10 cellular contexts compared by ENCODE assay signal in the genomic region with DNA sequence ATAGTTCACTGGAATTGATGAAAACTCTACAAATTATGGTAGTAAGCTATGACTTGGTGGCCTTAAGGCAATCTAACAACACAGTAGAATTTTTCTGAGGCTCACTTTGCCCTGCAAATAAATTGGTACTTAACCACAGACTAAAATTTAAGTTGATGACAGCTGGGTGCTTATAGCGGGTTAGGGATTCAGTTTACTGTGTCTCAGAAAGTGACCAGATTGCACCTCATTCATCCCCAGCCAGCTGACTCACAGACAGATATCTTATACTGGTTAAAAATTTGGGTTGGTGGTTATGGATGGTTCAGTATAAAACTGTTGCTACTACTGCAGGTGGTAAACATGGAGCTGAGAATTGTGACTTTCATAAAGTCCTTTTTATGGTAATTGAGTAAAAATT. TPM values are rescaled to one million over a fixed set of nuclear protein-coding genes. Genes with fewer than 3 reads are reported as not detected.
DNase-seq lines count a peak whose midpoint lies in the region; ATAC-seq and TF ChIP-seq lines count a peak whose summit lies in the region.
"Had no signal": no experiment of that assay in that cellular context is flagged by ENCODE, and none has a peak within 500 bp of the region (broad histone marks: within the 10 kb centered on the region; RNA-seq: fewer than 3 reads in every experiment).

No MANE protein-coding gene starts in this region.

- peaks cover 59% of the 10 kb centered on the region for H3K4me1 Mint-ChIP-seq in activated CD8-positive, alpha-beta memory T cell treated with anti-CD3 and anti-CD28 coated beads, Interleukin-2, amount 10 ng/mL, durations not matched to agents 7 days and 5 days

- H2BK120ac ChIP-seq in trophoblast cell (ENCODE audit: insufficient read depth, low read length, poor library complexity) = no peak overlapping the region

- CTCF ChIA-PET in activated CD8-positive, alpha-beta memory T cell treated with anti-CD3 and anti-CD28 coated beads, Interleukin-2, amount 10 ng/mL, durations not matched to agents 7 days and 5 days (lab: Charles Lee) = interaction anchor here (1.1 to 1.4 kb wide), 2 partner anchors 11 to 177 kb away, joined by 3 to 5 read pairs; no protein-coding TSS in a partner anchor
- CTCF ChIA-PET in mammary epithelial cell (lab: Charles Lee; ENCODE audit: low non-redundant PET) = no interaction called here

- H3K27ac Mint-ChIP-seq in activated CD8-positive, alpha-beta memory T cell treated with anti-CD3 and anti-CD28 coated beads, Interleukin-2, amount 10 ng/mL, durations not matched to agents 7 days and 5 days = peak overlapping the region; percentile 90

- H3K14ac ChIP-seq in trophoblast cell (ENCODE audit: low read length) = no peak overlapping the region

- in situ Hi-C loops in mammary epithelial cell (cut with MboI; ENCODE audit: low sequenced_read_pairs in 2 of 2) = no loop called here

- H3K9ac ChIP-seq in mammary epithelial cell (ENCODE audit: insufficient read depth, low read length) (peak overlapping the region; percentile 99), trophoblast cell (ENCODE audit: low read length) (no peak overlapping the region)

- no peaks in the 10 kb centered on the region for H3K27me3 Mint-ChIP-seq in activated CD8-positive, alpha-beta memory T cell treated with anti-CD3 and anti-CD28 coated beads, Interleukin-2, amount 10 ng/mL, durations not matched to agents 7 days and 5 days
- H3K27me3 Mint-ChIP-seq: naive B cell had no signal

- H3K4me2 ChIP-seq in mammary epithelial cell (ENCODE audit: insufficient read depth, low read depth, low read length) (peak overlapping the region; percentile 94), trophoblast cell (ENCODE audit: low read length) (peak overlapping the region; percentile 50)

- TF ChIP-seq CTCF in mammary epithelial cell (conservative IDR thresholded peaks at IDR 0.05 in 1 of 2, IDR thresholded peaks at IDR 0.05 in 1 of 2; ENCODE audit: extremely low read depth in 1 of 2, insufficient read depth in 1 of 2, low read depth in 1 of 2, low read length in 2 of 2) (no peak), esophagus squamous epithelium (IDR thresholded peaks at IDR 0.05) (no peak)

- no peak overlapping the region for H4K8ac ChIP-seq in trophoblast cell (ENCODE audit: low read depth, low read length)

- H2AFZ ChIP-seq in mammary epithelial cell (ENCODE audit: low read depth, low read length) (no peak overlapping the region), trophoblast cell (ENCODE audit: insufficient read depth, low read length, poor library complexity) (no peak overlapping the region)

- no peak overlapping the region for H4K91ac ChIP-seq in trophoblast cell (ENCODE audit: low read depth, low read length)

- H4K20me1 ChIP-seq in mammary epithelial cell (ENCODE audit: insufficient read depth, low read length) = peaks cover 3% of the 10 kb centered on the region

- BruUV-seq in mammary epithelial cell (replicated peaks; lab: Mats Ljungman, UMichigan) = no TSS peak

- H3K18ac ChIP-seq in trophoblast cell (ENCODE audit: low read length) = no peak overlapping the region

- no peak overlapping the region for H2AK5ac ChIP-seq in trophoblast cell (ENCODE audit: low read length)

- H3K4me3 ChIP-seq in mammary epithelial cell (replicated peaks in 1 of 3; ENCODE audit: insufficient read depth in 1 of 3, low read depth in 2 of 3, low read length in 3 of 3) (peak overlapping the region in 2 of 3 experiments; percentile 95 to 96), trophoblast cell (ENCODE audit: low read depth, low read length) (no peak overlapping the region), esophagus squamous epithelium (no peak overlapping the region)

- intact Hi-C loops in mammary epithelial cell (cut with micrococcal nuclease) (loop anchor here (10.0 kb wide), 1 partner anchor 139 kb away; a partner anchor contains a TSS), esophagus squamous epithelium (cut with DNase I) (no loop called here)

- WGBS in mammary epithelial cell (ENCODE audit: low coverage, missing lambda C conversion rate) = 100% methylated on average over 1 of the region's 1 CpG
- no CpG with 5 or more reads among the region's 1 CpG for WGBS in trophoblast cell (ENCODE audit: extremely low coverage, insufficient coverage, insufficient read length)
- 55 to 62% methylated on average over 1 of the region's 1 CpG for WGBS in esophagus squamous epithelium, 2 donors

- H2BK12ac ChIP-seq in trophoblast cell (ENCODE audit: low read length) = no peak overlapping the region

- peaks cover 66% of the 10 kb centered on the region for H3K36me3 Mint-ChIP-seq in activated CD8-positive, alpha-beta memory T cell treated with anti-CD3 and anti-CD28 coated beads, Interleukin-2, amount 10 ng/mL, durations not matched to agents 7 days and 5 days

- no peak for DNase-seq in activated CD8-positive, alpha-beta memory T cell treated with anti-CD3 and anti-CD28 coated beads, Interleukin-2, amount 10 ng/mL, durations not matched to agents 7 days and 5 days
- DNase-seq in activated CD8-positive, alpha-beta memory T cell treated with anti-CD3 and anti-CD28 coated beads for 24 hours = no peak
- DNase-seq in NCI-H69 (lab: John Stamatoyannopoulos, UW) (peak; percentile 18), mammary epithelial cell (peak; percentile 8), trophoblast cell (no peak), esophagus squamous epithelium (lab: John Stamatoyannopoulos, UW) (no peak)
- DNase-seq: naive B cell had no signal

- dilution Hi-C loops in mammary epithelial cell (cut with HindIII; ENCODE audit: low sequenced_read_pairs) = no loop called here

- no peak for TF ChIP-seq POLR2A in esophagus squamous epithelium (IDR thresholded peaks at IDR 0.05)

- H3K36me3 ChIP-seq in mammary epithelial cell (ENCODE audit: insufficient read depth, low read length) = peaks cover 23% of the 10 kb centered on the region
- H3K36me3 ChIP-seq in trophoblast cell (ENCODE audit: control insufficient read depth in 1 of 2, insufficient read depth in 2 of 2, low read length in 2 of 2) = peaks cover 0 to 8% of the 10 kb centered on the region in 2 experiments
- H3K36me3 ChIP-seq in esophagus squamous epithelium = peaks cover 0 to 10% (median 0%) of the 10 kb centered on the region in 3 donors

- H3K27me3 ChIP-seq in mammary epithelial cell (ENCODE audit: insufficient read depth, low read length) (no peaks in the 10 kb centered on the region), trophoblast cell (ENCODE audit: insufficient read depth, low read length) (no peaks in the 10 kb centered on the region), esophagus squamous epithelium (no peaks in the 10 kb centered on the region)

- H3K4me1 ChIP-seq in mammary epithelial cell (ENCODE audit: insufficient read depth, low read length) (peaks cover 33% of the 10 kb centered on the region), trophoblast cell (ENCODE audit: control insufficient read depth in 1 of 2, insufficient read depth in 2 of 2, low read length in 2 of 2) (peaks cover 3 to 5% of the 10 kb centered on the region in 2 experiments), esophagus squamous epithelium (peaks cover 8 to 56% (median 19%) of the 10 kb centered on the region in 3 donors)

- H3K9me3 ChIP-seq in mammary epithelial cell (replicated peaks; ENCODE audit: insufficient read depth, low read length) (no peaks in the 10 kb centered on the region), trophoblast cell (ENCODE audit: insufficient read depth, low read depth, low read length) (no peaks in the 10 kb centered on the region), esophagus squamous epithelium (no peaks in the 10 kb centered on the region)

- H3K79me2 ChIP-seq in mammary epithelial cell (ENCODE audit: insufficient read depth, low read length) = peaks cover 80% of the 10 kb centered on the region
- peaks cover 20% of the 10 kb centered on the region for H3K79me2 ChIP-seq in trophoblast cell (ENCODE audit: control insufficient read depth, insufficient read depth, low read length, poor library complexity)

- H3K4me3 Mint-ChIP-seq in activated CD8-positive, alpha-beta memory T cell treated with anti-CD3 and anti-CD28 coated beads, Interleukin-2, amount 10 ng/mL, durations not matched to agents 7 days and 5 days = peak overlapping the region; percentile 83
- H3K4me3 Mint-ChIP-seq: CD14-positive monocyte had no signal

- peak overlapping the region; percentile 85 for H3K27ac ChIP-seq in mammary epithelial cell (ENCODE audit: insufficient read depth, low read depth, low read length)
- no peak overlapping the region for H3K27ac ChIP-seq in trophoblast cell (ENCODE audit: low read depth, low read length)
- no peak overlapping the region for H3K27ac ChIP-seq in esophagus squamous epithelium

- H3K23ac ChIP-seq in trophoblast cell (ENCODE audit: low read length) = no peak overlapping the region

- peak overlapping the region; percentile 92 for H3K4ac ChIP-seq in trophoblast cell (ENCODE audit: low read depth, low read length)

- H3K9me3 Mint-ChIP-seq in activated CD8-positive, alpha-beta memory T cell treated with anti-CD3 and anti-CD28 coated beads, Interleukin-2, amount 10 ng/mL, durations not matched to agents 7 days and 5 days (ENCODE audit: low read depth) = no peaks in the 10 kb centered on the region
- H3K9me3 Mint-ChIP-seq: CD14-positive monocyte, naive B cell had no signal

- ATAC-seq in activated CD8-positive, alpha-beta memory T cell treated with anti-CD3 and anti-CD28 coated beads, Interleukin-2, amount 10 ng/mL, durations not matched to agents 7 days and 5 days = no peak
- no peak for ATAC-seq in GM18502 (IDR thresholded peaks at IDR 0.05; ENCODE audit: poor library complexity, unreplicated experiment)
- ATAC-seq in HG03521 (IDR thresholded peaks at IDR 0.05; ENCODE audit: unreplicated experiment) = no peak

- H3K79me1 ChIP-seq in trophoblast cell (ENCODE audit: low read length) = peaks cover 18% of the 10 kb centered on the region

- no peak overlapping the region for H2BK5ac ChIP-seq in trophoblast cell (ENCODE audit: low read depth, low read length, poor library complexity)

- H4K12ac ChIP-seq in trophoblast cell (ENCODE audit: low read depth, low read length) = no peak overlapping the region

RNA-seq across cellular contexts. Expression of a gene that starts 2.8 kb away (rescaled TPM):
- total RNA-seq in activated CD8-positive, alpha-beta memory T cell treated with anti-CD3 and anti-CD28 coated beads, Interleukin-2, amount 10 ng/mL, durations not matched to agents 7 days and 5 days = 100 to 1,000 TPM; 200 to 225 TPM
- total RNA-seq in mammary epithelial cell (100 to 1,000 TPM in 1 of 2 donors, 10 to 100 TPM in 1; 15.0 to 101 TPM), esophagus squamous epithelium (10 to 100 TPM; 17.9 to 93.5 (median 57.6) TPM)
- polyA plus RNA-seq in mammary epithelial cell = 329 TPM
- polyA minus RNA-seq in mammary epithelial cell = 23.7 TPM
- 352 and 395 TPM in 2 replicates for polyA plus RNA-seq in trophoblast cell (2013)

RNA-seq across cellular contexts. Expression of a gene that starts 4.5 kb away (rescaled TPM):
- 10 to 100 TPM; 36.1 to 40.2 TPM for total RNA-seq in activated CD8-positive, alpha-beta memory T cell treated with anti-CD3 and anti-CD28 coated beads, Interleukin-2, amount 10 ng/mL, durations not matched to agents 7 days and 5 days
- total RNA-seq in mammary epithelial cell (10 to 100 TPM; 24.5 to 26.5 TPM), esophagus squamous epithelium (10 to 100 TPM; 23.1 to 50.9 (median 27.7) TPM)
- 12.8 TPM for polyA plus RNA-seq in mammary epithelial cell
- polyA minus RNA-seq in mammary epithelial cell = 10.3 TPM
- 32.7 and 32.9 TPM in 2 replicates for polyA plus RNA-seq in trophoblast cell (2013)

Comparison
In these comparisons a context has a peak if more than half of its experiments do, and no peak if none do; other contexts are left out.
1. DNase-seq: peak in NCI-H69 (single experiment) and mammary epithelial cell (single experiment); none in activated CD8-positive, alpha-beta memory T cell treated with anti-CD3 and anti-CD28 coated beads, Interleukin-2, amount 10 ng/mL, durations not matched to agents 7 days and 5 days (single experiment), activated CD8-positive, alpha-beta memory T cell treated with anti-CD3 and anti-CD28 coated beads for 24 hours (single experiment), trophoblast cell (0 of 2) and esophagus squamous epithelium (single experiment).
2. H3K4me3 ChIP-seq: peak in mammary epithelial cell (2 of 3); none in trophoblast cell (single experiment) and esophagus squamous epithelium (0 of 4).